ENCODE assay signal across 8 cellular contexts in genomic region chr10:74244097-74244685, GRCh38.
DNase-seq lines count a peak whose midpoint lies in the region; ATAC-seq and TF ChIP-seq lines count a peak whose summit lies in the region.

No MANE protein-coding gene starts in this region.

- no peaks in the 10 kb centered on the region for H3K4me1 ChIP-seq in mammary epithelial cell (ENCODE audit: insufficient read depth, low read length)

- peaks cover 2% of the 10 kb centered on the region for H3K36me3 Mint-ChIP-seq in activated T-helper 1 cell treated with anti-CD3 and anti-CD28 coated beads, Interleukin-12 subunit alpha, Interleukin-12 subunit beta, Interleukin-2, Interleukin-4 antibody, amounts not matched to agents 30 ng/mL and 10 ng/mL and 1 ng/mL, durations not matched to agents 14 hours and 24 hours and 36 hours (ENCODE audit: low read depth)

- H3K4me1 Mint-ChIP-seq in activated T-helper 1 cell treated with anti-CD3 and anti-CD28 coated beads, Interleukin-12 subunit alpha, Interleukin-12 subunit beta, Interleukin-2, Interleukin-4 antibody, amounts not matched to agents 30 ng/mL and 10 ng/mL and 1 ng/mL, durations not matched to agents 14 hours and 24 hours and 36 hours (ENCODE audit: low read depth): no peaks in the 10 kb centered on the region

- H3K27ac ChIP-seq in mammary epithelial cell (ENCODE audit: insufficient read depth, low read depth, low read length): no peak overlapping the region

- peak; percentile 34 to 48 for TF ChIP-seq CTCF in mammary epithelial cell (conservative IDR thresholded peaks at IDR 0.05 in 1 of 2, IDR thresholded peaks at IDR 0.05 in 1 of 2; ENCODE audit: extremely low read depth in 1 of 2, insufficient read depth in 1 of 2, low read depth in 1 of 2, low read length in 2 of 2)

- no peak overlapping the region for H3K27ac Mint-ChIP-seq in activated T-helper 1 cell treated with anti-CD3 and anti-CD28 coated beads, Interleukin-12 subunit alpha, Interleukin-12 subunit beta, Interleukin-2, Interleukin-4 antibody, amounts not matched to agents 30 ng/mL and 10 ng/mL and 1 ng/mL, durations not matched to agents 14 hours and 24 hours and 36 hours

- H3K4me3 Mint-ChIP-seq in activated T-helper 1 cell treated with anti-CD3 and anti-CD28 coated beads, Interleukin-12 subunit alpha, Interleukin-12 subunit beta, Interleukin-2, Interleukin-4 antibody, amounts not matched to agents 30 ng/mL and 10 ng/mL and 1 ng/mL, durations not matched to agents 14 hours and 24 hours and 36 hours: no peak overlapping the region

- no peak overlapping the region for H2AFZ ChIP-seq in mammary epithelial cell (ENCODE audit: low read depth, low read length)

- H3K9ac ChIP-seq in mammary epithelial cell (ENCODE audit: insufficient read depth, low read length): no peak overlapping the region

- peak; percentile 8 for DNase-seq in stimulated activated CD8-positive, alpha-beta memory T cell treated with anti-CD3 and anti-CD28 coated beads, Interleukin-12 subunit alpha, Interleukin-12 subunit beta, amount 100 ng/mL, for 1 hour (ENCODE audit: low read depth)
- DNase-seq in stimulated activated CD8-positive, alpha-beta memory T cell treated with anti-CD3 and anti-CD28 coated beads, Interleukin-4, amount 100 ng/mL, for 48 hours: no peak
- DNase-seq in NCI-H128 (lab: John Stamatoyannopoulos, UW; ENCODE audit: unreplicated experiment) (peak; percentile 9), mammary epithelial cell (no peak), midbrain (lab: John Stamatoyannopoulos, UW) (peak; percentile 36)
- no peak for DNase-seq in activated T-helper 1 cell treated with anti-CD3 and anti-CD28 coated beads, Interleukin-12 subunit alpha, Interleukin-12 subunit beta, Interleukin-2, Interleukin-4 antibody, amounts not matched to agents 30 ng/mL and 10 ng/mL and 1 ng/mL, durations not matched to agents 14 hours and 24 hours and 36 hours (ENCODE audit: low spot score)
- no peak for DNase-seq in activated CD8-positive, alpha-beta memory T cell treated with anti-CD3 and anti-CD28 coated beads, Interleukin-2, amount 50 U/mL, for 4 hours

- no peaks in the 10 kb centered on the region for H3K27me3 ChIP-seq in mammary epithelial cell (ENCODE audit: insufficient read depth, low read length)

- H3K79me2 ChIP-seq in mammary epithelial cell (ENCODE audit: insufficient read depth, low read length): peaks cover 65% of the 10 kb centered on the region

- no peaks in the 10 kb centered on the region for H3K9me3 Mint-ChIP-seq in activated T-helper 1 cell treated with anti-CD3 and anti-CD28 coated beads, Interleukin-12 subunit alpha, Interleukin-12 subunit beta, Interleukin-2, Interleukin-4 antibody, amounts not matched to agents 30 ng/mL and 10 ng/mL and 1 ng/mL, durations not matched to agents 14 hours and 24 hours and 36 hours

- in situ Hi-C loops in mammary epithelial cell (cut with MboI; ENCODE audit: low sequenced_read_pairs in 2 of 2): no loop called here

- H3K4me3 ChIP-seq in mammary epithelial cell (replicated peaks in 1 of 3; ENCODE audit: insufficient read depth in 1 of 3, low read depth in 2 of 3, low read length in 3 of 3): no peak overlapping the region

- H3K9me3 ChIP-seq in mammary epithelial cell (replicated peaks; ENCODE audit: insufficient read depth, low read length): no peaks in the 10 kb centered on the region

- no peak overlapping the region for H3K4me2 ChIP-seq in mammary epithelial cell (ENCODE audit: insufficient read depth, low read depth, low read length)

- no peaks in the 10 kb centered on the region for H4K20me1 ChIP-seq in mammary epithelial cell (ENCODE audit: insufficient read depth, low read length)

- intact Hi-C loops in mammary epithelial cell (cut with micrococcal nuclease): loop anchor here (5.0 kb wide), 1 partner anchor 858 kb away; no protein-coding TSS in a partner anchor
- intact Hi-C loops in activated T-helper 1 cell treated with anti-CD3 and anti-CD28 coated beads, Interleukin-12 subunit alpha, Interleukin-12 subunit beta, Interleukin-2, Interleukin-4 antibody, amounts not matched to agents 30 ng/mL and 10 ng/mL and 1 ng/mL, durations not matched to agents 14 hours and 24 hours and 36 hours (cut with micrococcal nuclease): loop anchor here (1.0 to 5.0 kb wide), 3 partner anchors 778 to 993 kb away; partner anchors contain the start of gene COMTD1

- H3K27me3 Mint-ChIP-seq in activated T-helper 1 cell treated with anti-CD3 and anti-CD28 coated beads, Interleukin-12 subunit alpha, Interleukin-12 subunit beta, Interleukin-2, Interleukin-4 antibody, amounts not matched to agents 30 ng/mL and 10 ng/mL and 1 ng/mL, durations not matched to agents 14 hours and 24 hours and 36 hours (ENCODE audit: insufficient read depth): no peaks in the 10 kb centered on the region

- H3K36me3 ChIP-seq in mammary epithelial cell (ENCODE audit: insufficient read depth, low read length): no peaks in the 10 kb centered on the region

- CTCF ChIA-PET in mammary epithelial cell (lab: Charles Lee; ENCODE audit: low non-redundant PET): interaction anchor here (0.6 to 0.7 kb wide), 4 partner anchors 100 to 780 kb away, joined by 3 to 5 read pairs (median 4); no protein-coding TSS in a partner anchor

- dilution Hi-C loops in mammary epithelial cell (cut with HindIII; ENCODE audit: low sequenced_read_pairs): no loop called here

- ATAC-seq in GM18498 (IDR thresholded peaks at IDR 0.05; ENCODE audit: unreplicated experiment): no peak

- BruUV-seq in mammary epithelial cell (replicated peaks; lab: Mats Ljungman, UMichigan): no TSS peak

- 22% methylated on average over 3 of the region's 3 CpGs for WGBS in mammary epithelial cell (ENCODE audit: low coverage, missing lambda C conversion rate)

Comparison
In these comparisons a context has a peak if more than half of its experiments do, and no peak if none do; other contexts are left out.
1. DNase-seq: peak in stimulated activated CD8-positive, alpha-beta memory T cell treated with anti-CD3 and anti-CD28 coated beads, Interleukin-12 subunit alpha, Interleukin-12 subunit beta, amount 100 ng/mL, for 1 hour (single experiment), NCI-H128 (single experiment) and midbrain (single experiment); none in stimulated activated CD8-positive, alpha-beta memory T cell treated with anti-CD3 and anti-CD28 coated beads, Interleukin-4, amount 100 ng/mL, for 48 hours (single experiment), mammary epithelial cell (single experiment), activated T-helper 1 cell treated with anti-CD3 and anti-CD28 coated beads, Interleukin-12 subunit alpha, Interleukin-12 subunit beta, Interleukin-2, Interleukin-4 antibody, amounts not matched to agents 30 ng/mL and 10 ng/mL and 1 ng/mL, durations not matched to agents 14 hours and 24 hours and 36 hours (single experiment) and activated CD8-positive, alpha-beta memory T cell treated with anti-CD3 and anti-CD28 coated beads, Interleukin-2, amount 50 U/mL, for 4 hours (single experiment).